21 cellular contexts compared by ENCODE assay signal in genomic region chrY:2787600-2787999, GRCh38. TPM values are rescaled to one million over a fixed set of nuclear protein-coding genes. Genes with fewer than 3 reads are reported as not detected.
DNase-seq lines count a peak whose midpoint lies in the region; ATAC-seq, FAIRE-seq and TF ChIP-seq lines count a peak whose summit lies in the region.
"Had no signal": no experiment of that assay in that cellular context is flagged by ENCODE, and none has a peak within 500 bp of the region (broad histone marks: within the 10 kb centered on the region; RNA-seq: fewer than 3 reads in every experiment).

Gene SRY, minus strand, starts transcription at chrY:2787682. Its CDS starts 79 bp downstream, at chrY:2787603.

- no peaks in the 10 kb centered on the region for H3K27me3 ChIP-seq in naive thymus-derived CD4-positive, alpha-beta T cell (ENCODE audit: control insufficient read depth in 2 of 2, insufficient read depth in 2 of 2, low read length in 2 of 2)

- no peak within 1 kb of the TSS for H3K27ac ChIP-seq in naive thymus-derived CD4-positive, alpha-beta T cell (ENCODE audit: low read depth, low read length)
- H3K27ac ChIP-seq: parathyroid adenoma had no signal

- H3K4me1 Mint-ChIP-seq in activated CD4-positive, alpha-beta T cell treated with anti-CD3 and anti-CD28 coated beads for 36 hours: peaks cover 9% of the 10 kb centered on the region
- peaks cover 6% of the 10 kb centered on the region for H3K4me1 Mint-ChIP-seq in activated T-helper 1 cell treated with anti-CD3 and anti-CD28 coated beads, Interleukin-12 subunit alpha, Interleukin-12 subunit beta, Interleukin-2, Interleukin-4 antibody, amounts not matched to agents 30 ng/mL and 10 ng/mL and 1 ng/mL, durations not matched to agents 14 hours and 24 hours and 36 hours (ENCODE audit: low read depth)
- peaks cover 0 to 10% (median 3%) of the 10 kb centered on the region in 7 donors for H3K4me1 Mint-ChIP-seq in naive thymus-derived CD4-positive, alpha-beta T cell
- H3K4me1 Mint-ChIP-seq: brain had no signal

- no peaks in the 10 kb centered on the region for H3K4me1 ChIP-seq in naive thymus-derived CD4-positive, alpha-beta T cell (ENCODE audit: control insufficient read depth in 2 of 2, insufficient read depth in 2 of 2, low read length in 2 of 2)
- H3K4me1 ChIP-seq: Caco-2, parathyroid adenoma had no signal

- H3K4me3 ChIP-seq in fibroblast of pulmonary artery (replicated peaks; ENCODE audit: low read depth, low read length) (peak within 1 kb of the TSS; percentile 34), skeletal muscle cell (ENCODE audit: low read depth, low read length) (peak within 1 kb of the TSS; percentile 38)
- no peak within 1 kb of the TSS for H3K4me3 ChIP-seq in naive thymus-derived CD4-positive, alpha-beta T cell (ENCODE audit: low read length)

- no peak within 1 kb of the TSS for H3K27ac Mint-ChIP-seq in activated CD4-positive, alpha-beta T cell treated with anti-CD3 and anti-CD28 coated beads for 36 hours
- H3K27ac Mint-ChIP-seq in activated T-helper 1 cell treated with anti-CD3 and anti-CD28 coated beads, Interleukin-12 subunit alpha, Interleukin-12 subunit beta, Interleukin-2, Interleukin-4 antibody, amounts not matched to agents 30 ng/mL and 10 ng/mL and 1 ng/mL, durations not matched to agents 14 hours and 24 hours and 36 hours: no peak within 1 kb of the TSS
- no peak within 1 kb of the TSS for H3K27ac Mint-ChIP-seq in naive thymus-derived CD4-positive, alpha-beta T cell
- H3K27ac Mint-ChIP-seq: brain had no signal

- no peaks in the 10 kb centered on the region for H3K36me3 Mint-ChIP-seq in activated CD4-positive, alpha-beta T cell treated with anti-CD3 and anti-CD28 coated beads for 36 hours (ENCODE audit: low read depth)
- H3K36me3 Mint-ChIP-seq in activated T-helper 1 cell treated with anti-CD3 and anti-CD28 coated beads, Interleukin-12 subunit alpha, Interleukin-12 subunit beta, Interleukin-2, Interleukin-4 antibody, amounts not matched to agents 30 ng/mL and 10 ng/mL and 1 ng/mL, durations not matched to agents 14 hours and 24 hours and 36 hours (ENCODE audit: low read depth): peaks cover 2% of the 10 kb centered on the region
- peaks cover 0 to 5% (median 3%) of the 10 kb centered on the region in 5 donors for H3K36me3 Mint-ChIP-seq in naive thymus-derived CD4-positive, alpha-beta T cell
- H3K36me3 Mint-ChIP-seq: brain had no signal

- FAIRE-seq in D721Med (lab: Jason Lieb, UNC): no peak
- FAIRE-seq: G401.6 had no signal

- no peaks in the 10 kb centered on the region for H3K36me3 ChIP-seq in naive thymus-derived CD4-positive, alpha-beta T cell (ENCODE audit: control insufficient read depth in 2 of 3, insufficient read depth in 3 of 3, low read length in 3 of 3)

- no peak for DNase-seq in activated CD4-positive, alpha-beta T cell treated with anti-CD3 and anti-CD28 coated beads for 36 hours
- no peak for DNase-seq in activated CD4-positive, alpha-beta T cell treated with anti-CD3 and anti-CD28 coated beads for 48 hours
- no peak for DNase-seq in activated T-helper 1 cell treated with anti-CD3 and anti-CD28 coated beads, Interleukin-12 subunit alpha, Interleukin-12 subunit beta, Interleukin-2, Interleukin-4 antibody, amounts not matched to agents 30 ng/mL and 10 ng/mL and 1 ng/mL, durations not matched to agents 14 hours and 24 hours and 36 hours (ENCODE audit: low spot score)
- no peak for DNase-seq in fibroblast of pulmonary artery (ENCODE audit: low read depth)
- no peak for DNase-seq in skeletal muscle cell (ENCODE audit: low read depth)
- DNase-seq in DMS 273 treated with DMSO at 0.1 percent for 48 hours (lab: John Stamatoyannopoulos, UW): no peak
- no peak for DNase-seq in naive thymus-derived CD4-positive, alpha-beta T cell
- DNase-seq in D721Med (ENCODE audit: insufficient read length, low spot score): no peak
- DNase-seq: activated CD4-positive, alpha-beta T cell treated with anti-CD3 and anti-CD28 coated beads, Interleukin-2, amount 50 U/mL, for 4 hours; Caco-2; KG1; NCI-H1105; NCI-H226; SHP77; T-helper 9 cell had no signal

- peak within 1 kb of the TSS; percentile 35 for H3K4me3 Mint-ChIP-seq in activated CD4-positive, alpha-beta T cell treated with anti-CD3 and anti-CD28 coated beads for 36 hours
- H3K4me3 Mint-ChIP-seq in activated T-helper 1 cell treated with anti-CD3 and anti-CD28 coated beads, Interleukin-12 subunit alpha, Interleukin-12 subunit beta, Interleukin-2, Interleukin-4 antibody, amounts not matched to agents 30 ng/mL and 10 ng/mL and 1 ng/mL, durations not matched to agents 14 hours and 24 hours and 36 hours: peak within 1 kb of the TSS; percentile 69
- peak within 1 kb of the TSS in 5 of 10 donors; percentile 14 to 76 (median 44) for H3K4me3 Mint-ChIP-seq in naive thymus-derived CD4-positive, alpha-beta T cell

- POLR2A ChIA-PET in activated CD4-positive, alpha-beta T cell treated with anti-CD3 and anti-CD28 coated beads for 36 hours (lab: Charles Lee): no interaction called here
- POLR2A ChIA-PET in naive thymus-derived CD4-positive, alpha-beta T cell (lab: Charles Lee): no interaction called here

- no peak for ATAC-seq in activated CD4-positive, alpha-beta T cell treated with anti-CD3 and anti-CD28 coated beads for 36 hours
- no peak for ATAC-seq in naive thymus-derived CD4-positive, alpha-beta T cell

- peaks cover 3% of the 10 kb centered on the region for H3K9me3 Mint-ChIP-seq in activated CD4-positive, alpha-beta T cell treated with anti-CD3 and anti-CD28 coated beads for 36 hours (ENCODE audit: low read depth)
- no peaks in the 10 kb centered on the region for H3K9me3 Mint-ChIP-seq in activated T-helper 1 cell treated with anti-CD3 and anti-CD28 coated beads, Interleukin-12 subunit alpha, Interleukin-12 subunit beta, Interleukin-2, Interleukin-4 antibody, amounts not matched to agents 30 ng/mL and 10 ng/mL and 1 ng/mL, durations not matched to agents 14 hours and 24 hours and 36 hours
- peaks cover 0 to 24% (median 0%) of the 10 kb centered on the region in 11 donors for H3K9me3 Mint-ChIP-seq in naive thymus-derived CD4-positive, alpha-beta T cell
- H3K9me3 Mint-ChIP-seq: brain had no signal

- intact Hi-C loops in activated CD4-positive, alpha-beta T cell treated with anti-CD3 and anti-CD28 coated beads for 36 hours (cut with DNase I, micrococcal nuclease): no loop called here
- intact Hi-C loops in activated T-helper 1 cell treated with anti-CD3 and anti-CD28 coated beads, Interleukin-12 subunit alpha, Interleukin-12 subunit beta, Interleukin-2, Interleukin-4 antibody, amounts not matched to agents 30 ng/mL and 10 ng/mL and 1 ng/mL, durations not matched to agents 14 hours and 24 hours and 36 hours (cut with micrococcal nuclease): no loop called here
- intact Hi-C loops in naive thymus-derived CD4-positive, alpha-beta T cell (cut with micrococcal nuclease): no loop called here

- CTCF ChIA-PET in activated CD4-positive, alpha-beta T cell treated with anti-CD3 and anti-CD28 coated beads for 36 hours (lab: Charles Lee): no interaction called here
- CTCF ChIA-PET in naive thymus-derived CD4-positive, alpha-beta T cell (lab: Charles Lee): no interaction called here

- TF ChIP-seq CTCF in fibroblast of pulmonary artery (IDR thresholded peaks at IDR 0.05; ENCODE audit: low read length, missing control alignments) (no peak), D721Med (IDR thresholded peaks at IDR 0.05; ENCODE audit: insufficient read depth, missing control alignments) (no peak)

- peaks cover 31% of the 10 kb centered on the region for H3K27me3 Mint-ChIP-seq in activated CD4-positive, alpha-beta T cell treated with anti-CD3 and anti-CD28 coated beads for 36 hours
- H3K27me3 Mint-ChIP-seq in activated T-helper 1 cell treated with anti-CD3 and anti-CD28 coated beads, Interleukin-12 subunit alpha, Interleukin-12 subunit beta, Interleukin-2, Interleukin-4 antibody, amounts not matched to agents 30 ng/mL and 10 ng/mL and 1 ng/mL, durations not matched to agents 14 hours and 24 hours and 36 hours (ENCODE audit: insufficient read depth): peaks cover 36% of the 10 kb centered on the region
- H3K27me3 Mint-ChIP-seq in naive thymus-derived CD4-positive, alpha-beta T cell: peaks cover 39 to 56% (median 44%) of the 10 kb centered on the region in 5 donors
- H3K27me3 Mint-ChIP-seq: brain had no signal

- no peaks in the 10 kb centered on the region for H3K9me3 ChIP-seq in naive thymus-derived CD4-positive, alpha-beta T cell (ENCODE audit: control insufficient read depth in 2 of 3, low read length in 3 of 3)
- H3K9me3 ChIP-seq: Caco-2 had no signal

RNA-seq across cellular contexts. Expression of gene SRY, which starts in this region (rescaled TPM):
- total RNA-seq in activated CD4-positive, alpha-beta T cell treated with anti-CD3 and anti-CD28 coated beads for 36 hours: not detected
- not detected in 2 replicates for total RNA-seq in activated T-helper 1 cell treated with anti-CD3 and anti-CD28 coated beads, Interleukin-12 subunit alpha, Interleukin-12 subunit beta, Interleukin-2, Interleukin-4 antibody, amounts not matched to agents 30 ng/mL and 10 ng/mL and 1 ng/mL, durations not matched to agents 14 hours and 24 hours and 36 hours
- not detected for total RNA-seq in naive thymus-derived CD4-positive, alpha-beta T cell
- not detected for polyA plus RNA-seq in naive thymus-derived CD4-positive, alpha-beta T cell
- total RNA-seq: A172, Caco-2, kidney epithelial cell, mucosa of gallbladder had no signal
